ENCODE assay signal across 9 cellular contexts in the genomic region with DNA sequence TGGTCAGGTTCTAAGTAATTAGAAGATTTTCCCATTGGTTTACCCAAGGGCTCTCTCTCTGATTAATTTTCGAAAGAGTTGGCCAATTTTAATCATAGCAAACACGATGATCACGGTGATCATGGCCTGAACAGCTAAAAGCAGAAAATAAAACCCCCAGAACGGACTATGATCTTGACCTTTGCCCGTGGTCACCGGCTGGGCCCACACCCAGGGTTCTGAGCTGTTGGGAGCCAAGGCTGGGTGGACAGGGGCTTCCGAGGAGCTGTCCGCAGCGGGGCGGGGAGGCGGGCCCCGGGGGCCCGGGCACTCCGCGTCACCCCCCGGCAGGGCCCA. TPM values are rescaled to one million over a fixed set of nuclear protein-coding genes. Genes with fewer than 3 reads are reported as not detected.
DNase-seq lines count a peak whose midpoint lies in the region; TF ChIP-seq lines count a peak whose summit lies in the region.
"Had no signal": no experiment of that assay in that cellular context is flagged by ENCODE, and none has a peak within 500 bp of the region (broad histone marks: within the 10 kb centered on the region; RNA-seq: fewer than 3 reads in every experiment).

No MANE protein-coding gene starts in this region.

- peak overlapping the region; percentile 47 for H3K27ac Mint-ChIP-seq in activated CD4-positive, alpha-beta memory T cell treated with anti-CD3 and anti-CD28 coated beads, Interleukin-2, amount 10 ng/mL, durations not matched to agents 7 days and 5 days
- H3K27ac Mint-ChIP-seq in immature natural killer cell = no peak overlapping the region

- WGBS in GM23248 (ENCODE audit: low coverage in 1 of 2, low lambda C conversion rate in 2 of 2, missing lambda C conversion rate in 2 of 2), 2 experiments = 11 to 13% methylated on average over 9 to 16 of the region's 16 CpGs
- WGBS in spleen, 5 donors = 9 to 13% (median 11%) methylated on average over 10 to 16 of the region's 16 CpGs

- CTCF ChIA-PET in activated CD4-positive, alpha-beta memory T cell treated with anti-CD3 and anti-CD28 coated beads, Interleukin-2, amount 10 ng/mL, durations not matched to agents 7 days and 5 days (lab: Charles Lee) = interaction anchor here (0.7 to 5.2 kb wide), 10 partner anchors 10 to 258 kb away, joined by 3 to 38 read pairs (median 4); no protein-coding TSS in a partner anchor

- no peak for TF ChIP-seq POLR2A in spleen (IDR thresholded peaks at IDR 0.05)

- TF ChIP-seq CTCF in spleen (IDR thresholded peaks at IDR 0.05 in 8 of 11, conservative IDR thresholded peaks at IDR 0.05 in 3 of 11) = no peak

- H3K27me3 Mint-ChIP-seq in activated CD4-positive, alpha-beta memory T cell treated with anti-CD3 and anti-CD28 coated beads, Interleukin-2, amount 10 ng/mL, durations not matched to agents 7 days and 5 days = peaks cover 45% of the 10 kb centered on the region
- peaks cover 0 to 17% (median 10%) of the 10 kb centered on the region in 3 donors for H3K27me3 Mint-ChIP-seq in immature natural killer cell (ENCODE audit: low read depth in 3 of 3)

- H2AFZ ChIP-seq in GM23248 = peak overlapping the region; percentile 71

- H3K27ac ChIP-seq in GM23248 (no peak overlapping the region), spleen (peak overlapping the region in 7 of 8 donors; percentile 47 to 70 (median 63))

- H3K9me3 Mint-ChIP-seq in activated CD4-positive, alpha-beta memory T cell treated with anti-CD3 and anti-CD28 coated beads, Interleukin-2, amount 10 ng/mL, durations not matched to agents 7 days and 5 days = no peaks in the 10 kb centered on the region
- H3K9me3 Mint-ChIP-seq in immature natural killer cell = peaks cover 0 to 2% (median 0%) of the 10 kb centered on the region in 6 donors

- H3F3A ChIP-seq in GM23248 (ENCODE audit: insufficient read depth) = peaks cover 9% of the 10 kb centered on the region

- H3K9ac ChIP-seq in GM23248 = 0 out of 2 replicates have a peak overlapping the region, but pooled peaks have one; percentile 3

- no peaks in the 10 kb centered on the region for H4K20me1 ChIP-seq in GM23248 (ENCODE audit: insufficient read depth)

- DNase-seq in GM23248 (peak; percentile 34), immature natural killer cell (no peak), spleen (no peak), NCI-H1436 (lab: John Stamatoyannopoulos, UW) (no peak), germinal center (ENCODE audit: low spot score) (no peak), GM19238 (ENCODE audit: insufficient read length, low spot score) (no peak)
- no peak for DNase-seq in activated CD4-positive, alpha-beta memory T cell treated with anti-CD3 and anti-CD28 coated beads, Interleukin-2, amount 10 ng/mL, durations not matched to agents 7 days and 5 days
- DNase-seq: MG63 had no signal

- POLR2A ChIA-PET in activated CD4-positive, alpha-beta memory T cell treated with anti-CD3 and anti-CD28 coated beads, Interleukin-2, amount 10 ng/mL, durations not matched to agents 7 days and 5 days (lab: Charles Lee) = interaction anchor here (1.0 to 1.9 kb wide), 5 partner anchors 63 to 187 kb away, joined by 3 to 6 read pairs (median 4); no protein-coding TSS in a partner anchor

- H3K36me3 Mint-ChIP-seq in activated CD4-positive, alpha-beta memory T cell treated with anti-CD3 and anti-CD28 coated beads, Interleukin-2, amount 10 ng/mL, durations not matched to agents 7 days and 5 days (ENCODE audit: low read depth) = no peaks in the 10 kb centered on the region
- H3K36me3 Mint-ChIP-seq in immature natural killer cell = no peaks in the 10 kb centered on the region

- intact Hi-C loops in spleen (cut with DNase I; ENCODE audit: low total_unique reads) = no loop called here

- H3K4me2 ChIP-seq in GM23248 (ENCODE audit: unreplicated experiment) = peak overlapping the region; percentile 35

- in situ Hi-C loops in GM23248 (cut with MboI) = no loop called here

- H3K79me2 ChIP-seq in GM23248 (ENCODE audit: insufficient read depth) = no peaks in the 10 kb centered on the region

- H3K9me3 ChIP-seq in GM23248 (ENCODE audit: low read depth) (no peaks in the 10 kb centered on the region), spleen (peaks cover 0 to under 1% (median 0%) of the 10 kb centered on the region in 8 donors)
- H3K9me3 ChIP-seq: MG63 had no signal

- no peaks in the 10 kb centered on the region for H3K9me2 ChIP-seq in GM23248 (ENCODE audit: insufficient read depth)

- H3K4me3 ChIP-seq in GM23248 = peak overlapping the region; percentile 23; the same call in 1 of the 2 replicates
- peak overlapping the region; percentile 24 to 68 (median 31) for H3K4me3 ChIP-seq in spleen
- H3K4me3 ChIP-seq: MG63 had no signal

- H3K4me1 ChIP-seq in GM23248 (ENCODE audit: insufficient read depth) (no peaks in the 10 kb centered on the region), spleen (peaks cover 15 to 48% (median 33%) of the 10 kb centered on the region in 6 donors)

- peak overlapping the region; percentile 55 for H3K4me3 Mint-ChIP-seq in activated CD4-positive, alpha-beta memory T cell treated with anti-CD3 and anti-CD28 coated beads, Interleukin-2, amount 10 ng/mL, durations not matched to agents 7 days and 5 days
- peak overlapping the region; percentile 36 to 81 (median 68) for H3K4me3 Mint-ChIP-seq in immature natural killer cell

- peaks cover 55% of the 10 kb centered on the region for H3K4me1 Mint-ChIP-seq in activated CD4-positive, alpha-beta memory T cell treated with anti-CD3 and anti-CD28 coated beads, Interleukin-2, amount 10 ng/mL, durations not matched to agents 7 days and 5 days
- peaks cover 36 to 41% of the 10 kb centered on the region in 2 donors for H3K4me1 Mint-ChIP-seq in immature natural killer cell

- H3K27me3 ChIP-seq in GM23248 (replicated peaks; ENCODE audit: insufficient read depth) (no peaks in the 10 kb centered on the region), spleen (replicated peaks in 1 of 7) (peaks cover 0 to 55% (median 23%) of the 10 kb centered on the region in 7 donors)
- H3K27me3 ChIP-seq: MG63 had no signal

- H3K36me3 ChIP-seq in GM23248 (ENCODE audit: low read depth) (no peaks in the 10 kb centered on the region), spleen (no peaks in the 10 kb centered on the region)
- H3K36me3 ChIP-seq: MG63 had no signal

RNA-seq across cellular contexts. Expression of gene GP5, which starts 2.5 kb away (rescaled TPM):
- 0.11 TPM in 1 of 2 replicates, not detected in the other for total RNA-seq in GM23248 (2014; rRNA removed; shearing (Covaris generic))
- not detected in 2 replicates for polyA plus RNA-seq in GM23248 (2016; fragmentation: Nextera tagmentation; extraction: Ambion mirVana)
- total RNA-seq in activated CD4-positive, alpha-beta memory T cell treated with anti-CD3 and anti-CD28 coated beads, Interleukin-2, amount 10 ng/mL, durations not matched to agents 7 days and 5 days = 1 to 10 TPM; 1.3 TPM
- under 1 TPM in 2 of 3 donors, not detected in 1; 0.20 to 0.37 TPM for polyA plus RNA-seq in immature natural killer cell
- total RNA-seq in spleen = 1 to 10 TPM in 3 of 7 donors, under 1 TPM in 4; 0.51 to 1.8 (median 0.79) TPM
- polyA plus RNA-seq in spleen = under 1 TPM; 0.15 to 0.27 (median 0.16) TPM
- total RNA-seq: G401 had no signal

RNA-seq across cellular contexts. Expression of gene LRRC15, which starts 27.0 kb away (rescaled TPM):
- total RNA-seq in GM23248 (2014; rRNA removed; shearing (Covaris generic)) = 16.4 and 24.2 TPM in 2 replicates
- polyA plus RNA-seq in GM23248 (2016; fragmentation: Nextera tagmentation; extraction: Ambion mirVana) = 20.9 and 21.2 TPM in 2 replicates
- total RNA-seq in activated CD4-positive, alpha-beta memory T cell treated with anti-CD3 and anti-CD28 coated beads, Interleukin-2, amount 10 ng/mL, durations not matched to agents 7 days and 5 days = not detected
- polyA plus RNA-seq in immature natural killer cell = not detected
- total RNA-seq in spleen = 1 to 10 TPM in 1 of 7 donors, under 1 TPM in 5, not detected in 1; 0.09 to 1.1 (median 0.40) TPM
- under 1 TPM; 0.24 to 0.54 (median 0.35) TPM for polyA plus RNA-seq in spleen

RNA-seq across cellular contexts. Expression of gene CPN2, which starts 45.4 kb away (rescaled TPM):
- not detected in 2 replicates for total RNA-seq in GM23248 (2014; rRNA removed; shearing (Covaris generic))
- not detected in 2 replicates for polyA plus RNA-seq in GM23248 (2016; fragmentation: Nextera tagmentation; extraction: Ambion mirVana)
- not detected for total RNA-seq in activated CD4-positive, alpha-beta memory T cell treated with anti-CD3 and anti-CD28 coated beads, Interleukin-2, amount 10 ng/mL, durations not matched to agents 7 days and 5 days
- polyA plus RNA-seq in immature natural killer cell = not detected
- total RNA-seq in spleen = 1 to 10 TPM in 1 of 7 donors, under 1 TPM in 6; 0.26 to 4.4 (median 0.47) TPM
- polyA plus RNA-seq in spleen = 1 to 10 TPM; 1.0 to 1.7 (median 1.2) TPM
- total RNA-seq: G401 had no signal
